33 cellular contexts compared by ENCODE assay signal in genomic region chr14:75390183-75390582, GRCh38.
"Had no signal": no experiment of that assay in that cellular context is flagged by ENCODE, and none has a peak within 500 bp of the region (broad histone marks: within the 10 kb centered on the region; RNA-seq: fewer than 3 reads in every experiment).

No MANE protein-coding gene starts in this region.

- H3K4me3 ChIP-seq: adrenal gland, body of pancreas, breast epithelium had no signal

- DNase-seq: activated B cell treated with CpG ODN at 0.5 μM for 24 hours; activated CD4-positive, alpha-beta memory T cell treated with anti-CD3 and anti-CD28 coated beads for 36 hours; activated CD4-positive, alpha-beta T cell treated with anti-CD3 and anti-CD28 coated beads for 4 hours; activated CD4-positive, alpha-beta T cell treated with anti-CD3 and anti-CD28 coated beads, Interleukin-2, amount 10 ng/mL, durations not matched to agents 24 days and 14 days; activated CD4-positive, alpha-beta T cell treated with anti-CD3 and anti-CD28 coated beads, Interleukin-2, amount 50 U/mL, for 1 hour; activated CD4-positive, alpha-beta T cell treated with anti-CD3 and anti-CD28 coated beads, Interleukin-2, amount 50 U/mL, for 4 hours; activated CD4-positive, CD25-positive, alpha-beta regulatory T cell treated with anti-CD3 and anti-CD28 coated beads, Interleukin-2, amount 50 U/mL, for 72 hours; activated CD8-positive, alpha-beta memory T cell treated with anti-CD3 and anti-CD28 coated beads, Interleukin-2, amount 50 U/mL, for 4 hours; activated CD8-positive, alpha-beta T cell treated with anti-CD3 and anti-CD28 coated beads for 36 hours; activated effector memory CD4-positive, alpha-beta T cell treated with anti-CD3 and anti-CD28 coated beads, Interleukin-2, amount 50 U/mL, for 16 hours; activated gamma-delta T cell treated with Interleukin-2 at 50 U/mL for 16 hours; activated naive CD4-positive, alpha-beta T cell; activated naive CD4-positive, alpha-beta T cell treated with anti-CD3 and anti-CD28 coated beads for 36 hours; activated naive CD4-positive, alpha-beta T cell treated with anti-CD3 and anti-CD28 coated beads, Interleukin-2, amount 50 U/mL, for 16 hours; activated naive CD8-positive, alpha-beta T cell treated with anti-CD3 and anti-CD28 coated beads for 36 hours; activated T-cell treated with anti-CD3 and anti-CD28 coated beads for 4 hours; activated T-cell treated with anti-CD3 and anti-CD28 coated beads, Interleukin-2, amount 50 U/mL, for 1 hour; activated T-cell treated with anti-CD3 and anti-CD28 coated beads, Interleukin-2, amount 50 U/mL, for 4 hours; activated T-cell treated with anti-CD3 and anti-CD28 coated beads, Interleukin-2, amount 50 U/mL, for 72 hours; adrenal gland; amniotic stem cell; aorta; body of pancreas; brain microvascular endothelial cell; central memory CD4-positive, alpha-beta T cell; T-helper 2 cell; T-helper 9 cell had no signal

- H3K27me3 ChIP-seq: adrenal gland, body of pancreas, brain microvascular endothelial cell, breast epithelium had no signal

- H3K9me3 ChIP-seq: adrenal gland, body of pancreas, breast epithelium had no signal

- FAIRE-seq: astrocyte, TTC549 had no signal

- ATAC-seq: activated CD8-positive, alpha-beta T cell treated with anti-CD3 and anti-CD28 coated beads for 36 hours; activated naive CD4-positive, alpha-beta T cell treated with anti-CD3 and anti-CD28 coated beads, Interleukin-2, amount 50 U/mL, for 72 hours; activated T-cell treated with anti-CD3 and anti-CD28 coated beads, Interleukin-2, amount 50 U/mL, for 4 hours; activated T-cell treated with anti-CD3 and anti-CD28 coated beads, Interleukin-2, amount 50 U/mL, for 72 hours; activated T-helper 17 cell treated with anti-CD3 and anti-CD28 coated beads, Interleukin-2, amount 50 U/mL, for 72 hours; body of pancreas had no signal

- H3K36me3 ChIP-seq: adrenal gland, brain microvascular endothelial cell, breast epithelium had no signal

- H3K27ac ChIP-seq: adrenal gland, body of pancreas, brain microvascular endothelial cell, breast epithelium, VCaP had no signal

- H3K4me1 ChIP-seq: adrenal gland, body of pancreas, breast epithelium had no signal
